20 cellular contexts compared by ENCODE assay signal in genomic region chr1:29393451-29393826, GRCh38.
DNase-seq lines count a peak whose midpoint lies in the region; ATAC-seq, FAIRE-seq and TF ChIP-seq lines count a peak whose summit lies in the region.
"Had no signal": no experiment of that assay in that cellular context is flagged by ENCODE, and none has a peak within 500 bp of the region (broad histone marks: within the 10 kb centered on the region; RNA-seq: fewer than 3 reads in every experiment).

No MANE protein-coding gene starts in this region.

- no peak overlapping the region for H3K27ac ChIP-seq in HepG2 (ENCODE audit: extremely low read length, insufficient read depth, low read length)
- H3K27ac ChIP-seq in right lobe of liver = no peak overlapping the region
- H3K27ac ChIP-seq: A549, C4-2B, GM23248 had no signal

- H4K20me1 ChIP-seq in HepG2 (ENCODE audit: insufficient read depth, low read length) = no peaks in the 10 kb centered on the region

- POLR2A ChIA-PET in HepG2 (lab: Yijun Ruan, JAX) = no interaction called here

- H3K79me2 ChIP-seq in HepG2 (ENCODE audit: insufficient read depth, low read length) = no peaks in the 10 kb centered on the region

- no CpG with 5 or more reads among the region's 2 CpGs for WGBS in HepG2 (ENCODE audit: low lambda C conversion rate)
- WGBS in right lobe of liver (ENCODE audit: insufficient coverage, low coverage, low lambda C conversion rate, missing lambda C conversion rate) = no CpG with 5 or more reads among the region's 2 CpGs

- no peaks in the 10 kb centered on the region for H3K9me3 ChIP-seq in HepG2 (ENCODE audit: low read length)
- no peaks in the 10 kb centered on the region for H3K9me3 ChIP-seq in right lobe of liver
- H3K9me3 ChIP-seq: A549, BE2C had no signal

- CTCF ChIA-PET in HepG2 (lab: Yijun Ruan, JAX; ENCODE audit: low intra/inter-chr PET ratio, low total read pairs) = no interaction called here

- intact Hi-C loops in HepG2 (cut with micrococcal nuclease; ENCODE audit: unreplicated experiment) = no loop called here
- intact Hi-C loops in right lobe of liver (cut with DNase I) = no loop called here

- TF ChIP-seq CTCF in HepG2 (CRISPR knock-in tag; IDR thresholded peaks at IDR 0.05) = no peak
- TF ChIP-seq CTCF in right lobe of liver (IDR thresholded peaks at IDR 0.05) = no peak
- TF ChIP-seq CTCF in bronchial epithelial cell (IDR thresholded peaks at IDR 0.05; ENCODE audit: insufficient read depth, low read length, severe bottlenecking) = no peak

- H3K4me2 ChIP-seq in HepG2 (ENCODE audit: low read depth, low read length) = no peak overlapping the region
- H3K4me2 ChIP-seq: A549 had no signal

- DNase-seq in HepG2 (ENCODE audit: low spot score) (no peak), right lobe of liver (no peak), bronchial epithelial cell (ENCODE audit: low read depth) (no peak), mesenteric fat pad (ENCODE audit: low spot score) (peak; percentile 49), KG1 (lab: John Stamatoyannopoulos, UW) (no peak), COR-L47 (lab: John Stamatoyannopoulos, UW) (no peak)
- DNase-seq: BE2C; CD4-positive, alpha-beta memory T cell; DMS153; DMS79 treated with DMSO at 0.1 percent for 48 hours; EL; GM23248 had no signal

- TF ChIP-seq POLR2A in HepG2 (IDR thresholded peaks at IDR 0.05; ENCODE audit: insufficient read depth in 1 of 2, low read depth in 2 of 2, low read length in 2 of 2) (no peak), right lobe of liver (IDR thresholded peaks at IDR 0.05) (no peak)

- no TSS peak for BruUV-seq in HepG2 (replicated peaks; lab: Mats Ljungman, UMichigan)

- TF ChIP-seq EP300 in HepG2 (IDR thresholded peaks at IDR 0.05; ENCODE audit: low read depth in 2 of 2, low read length in 2 of 2) (no peak), HepG2 (CRISPR knock-in tag; IDR thresholded peaks at IDR 0.05; ENCODE audit: borderline replicate concordance) (no peak)

- H3K27me3 ChIP-seq in HepG2 (ENCODE audit: control insufficient read depth in 1 of 2, insufficient read depth in 2 of 2, low read length in 2 of 2) (peaks cover 1 to 3% of the 10 kb centered on the region in 2 experiments; a peak in 1 of 5 replicates), right lobe of liver (no peaks in the 10 kb centered on the region), bronchial epithelial cell (ENCODE audit: control insufficient read depth, insufficient read depth, low read length) (peaks cover 3% of the 10 kb centered on the region)
- H3K27me3 ChIP-seq: BE2C had no signal

- H3K9ac ChIP-seq in HepG2 (ENCODE audit: insufficient read depth, low read depth, low read length) = no peak overlapping the region
- H3K9ac ChIP-seq: GM23248 had no signal

- H2AFZ ChIP-seq in HepG2 (ENCODE audit: low read length) = no peak overlapping the region
- H2AFZ ChIP-seq: GM23248 had no signal

- H3K4me1 ChIP-seq in HepG2 (ENCODE audit: insufficient read depth, low read length) (no peaks in the 10 kb centered on the region), right lobe of liver (no peaks in the 10 kb centered on the region)
- H3K4me1 ChIP-seq: A549, BE2C had no signal

- no peaks in the 10 kb centered on the region for H3K36me3 ChIP-seq in HepG2 (replicated peaks in 1 of 2; ENCODE audit: control insufficient read depth in 1 of 2, insufficient read depth in 2 of 2, low read length in 2 of 2)
- no peaks in the 10 kb centered on the region for H3K36me3 ChIP-seq in right lobe of liver
- no peaks in the 10 kb centered on the region for H3K36me3 ChIP-seq in bronchial epithelial cell (ENCODE audit: control insufficient read depth, insufficient read depth, low read length)
- H3K36me3 ChIP-seq: BE2C had no signal

- H3K4me3 ChIP-seq in HepG2 (replicated peaks in 1 of 3; ENCODE audit: insufficient read depth in 1 of 3, low read depth in 2 of 3, low read length in 3 of 3) = no peak overlapping the region
- H3K4me3 ChIP-seq in right lobe of liver = no peak overlapping the region
- H3K4me3 ChIP-seq in bronchial epithelial cell (ENCODE audit: low read depth, low read length) = no peak overlapping the region
- H3K4me3 ChIP-seq: A549, GM23248 had no signal

- no peak for ATAC-seq in HepG2
- no peak for ATAC-seq in right lobe of liver
- ATAC-seq in HG03175 (IDR thresholded peaks at IDR 0.05; ENCODE audit: unreplicated experiment) = no peak
- ATAC-seq: A549, HCT116 had no signal

- no peak for TF ChIP-seq RAD21 in HepG2 (CRISPR knock-in tag; IDR thresholded peaks at IDR 0.05)

- no peak for FAIRE-seq in HepG2 (lab: Jason Lieb, UNC)
- FAIRE-seq in bronchial epithelial cell (lab: Jason Lieb, UNC) = peak; percentile 62
- FAIRE-seq: A549, D721Med, G401.6, GM12891, H54 had no signal

- in situ Hi-C loops in HepG2 (cut with HindIII; ENCODE audit: extremely low pct_ligation_motif_present, low pct_unique_long_range_greater_than_20kb) = loop anchor here (25.0 kb wide), 1 partner anchor 694 kb away; no protein-coding TSS in a partner anchor

TF ChIP-seq in HepG2, 621 proteins besides CTCF, POLR2A, EP300 and RAD21:
- TF ChIP-seq ZNF768 (CRISPR knock-in tag; IDR thresholded peaks at IDR 0.05) = peak; percentile 85
- no peak for TF ChIP-seq EZH2 (conservative IDR thresholded peaks at IDR 0.05; ENCODE audit: low read depth, low read length)
